ENCODE assay signal across 1 cellular context in the genomic region with DNA sequence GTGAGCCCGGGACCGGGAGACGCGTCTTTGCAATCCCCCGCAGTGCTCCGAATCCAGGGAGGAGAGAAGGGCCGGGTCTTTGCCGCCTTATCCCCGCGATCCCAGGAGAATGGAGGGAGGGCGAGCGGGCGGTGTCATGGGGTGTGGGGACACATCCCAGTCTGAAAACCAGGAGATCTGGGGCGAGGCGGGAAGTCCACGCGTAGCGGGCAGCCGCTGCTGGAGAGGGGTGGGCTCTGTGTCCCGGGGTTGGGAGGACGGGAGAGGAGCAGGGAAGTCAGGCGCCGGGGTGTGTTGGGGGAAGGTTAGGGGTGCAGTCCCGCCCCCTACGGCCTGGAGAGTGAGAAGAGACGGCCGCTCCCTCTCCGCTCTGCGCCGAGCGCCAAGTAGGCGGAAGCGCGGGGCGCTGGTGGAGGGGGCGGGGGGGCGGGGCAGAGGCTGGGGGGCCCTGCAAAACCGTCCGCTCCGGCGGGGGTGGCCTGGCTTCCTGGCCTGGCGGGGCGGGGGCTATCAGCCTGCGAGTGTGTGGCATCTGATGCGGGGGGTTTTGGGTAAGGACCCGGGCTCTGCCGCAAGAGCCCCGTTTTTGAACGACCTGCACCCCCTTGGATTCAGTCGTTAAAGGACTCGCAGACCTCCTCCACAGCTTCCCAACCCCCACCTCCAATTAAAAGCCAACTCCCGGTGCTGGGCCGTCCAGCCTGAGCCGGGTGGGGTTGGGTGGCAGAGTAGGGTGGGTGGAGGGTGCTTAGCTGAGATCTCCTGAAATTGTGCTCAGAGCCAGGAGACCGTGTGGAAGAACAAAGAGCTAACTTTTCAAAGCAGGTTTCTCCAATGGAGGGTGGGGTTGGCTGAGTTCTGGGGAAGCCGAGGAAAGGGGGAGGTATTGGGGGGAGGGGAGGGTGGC.
TF ChIP-seq lines count a peak whose summit lies in the region.

No MANE protein-coding gene starts in this region.

TF ChIP-seq in HepG2, 621 proteins besides CTCF, POLR2A, EP300 and RAD21 (continued from another document and continues in another):
- TF ChIP-seq ZNF770 (CRISPR knock-in tag; IDR thresholded peaks at IDR 0.05) (peak; percentile 37; the same call in 1 of the 2 replicates), RBM22 (optimal IDR thresholded peaks at IDR 0.05; ENCODE audit: low read length) (peak; percentile 53), ZC3H13 (CRISPR knock-in tag; IDR thresholded peaks at IDR 0.05) (no peak), KDM5B (CRISPR knock-in tag; IDR thresholded peaks at IDR 0.05; ENCODE audit: borderline replicate concordance) (peak; percentile 38; the same call in 1 of the 2 replicates), ARNT2 (CRISPR knock-in tag; IDR thresholded peaks at IDR 0.05; ENCODE audit: low read depth) (no peak; the same call in 1 of the 2 replicates), ZBTB21 (CRISPR knock-in tag; IDR thresholded peaks at IDR 0.05) (0 out of 2 replicates have a peak, but pooled peaks have one; percentile 6), KLF11 (CRISPR knock-in tag; IDR thresholded peaks at IDR 0.05) (peak; percentile 2; the same call in 1 of the 2 replicates), HINFP (CRISPR knock-in tag; IDR thresholded peaks at IDR 0.05; ENCODE audit: low read depth) (no peak; the same call in 1 of the 2 replicates), JUNB (CRISPR knock-in tag; IDR thresholded peaks at IDR 0.05; ENCODE audit: borderline replicate concordance) (peak; percentile 51; the same call in 1 of the 2 replicates), IRX3 (CRISPR knock-in tag; IDR thresholded peaks at IDR 0.05; ENCODE audit: borderline replicate concordance, low read depth) (peak; percentile 75; the same call in 1 of the 2 replicates), SETDB1 (CRISPR knock-in tag; IDR thresholded peaks at IDR 0.05; ENCODE audit: borderline replicate concordance) (no peak), KMT2B (CRISPR knock-in tag; IDR thresholded peaks at IDR 0.05) (peak; percentile 15; the same call in 1 of the 2 replicates), ZSCAN21 (CRISPR knock-in tag; IDR thresholded peaks at IDR 0.05; ENCODE audit: borderline replicate concordance) (0 out of 2 replicates have a peak, but pooled peaks have one; percentile 33), FOXM1 (CRISPR knock-in tag; IDR thresholded peaks at IDR 0.05) (no peak), ZEB1 (IDR thresholded peaks at IDR 0.05; ENCODE audit: insufficient replicate concordance, low read depth) (peak; percentile 36), ZSCAN9 (CRISPR knock-in tag; IDR thresholded peaks at IDR 0.05; ENCODE audit: borderline replicate concordance) (peak; percentile 7; the same call in 1 of the 2 replicates), ZNF512 (CRISPR knock-in tag; IDR thresholded peaks at IDR 0.05) (no peak), U2AF2 (IDR thresholded peaks at IDR 0.05; ENCODE audit: low read depth, low read length) (no peak), PTBP1 (IDR thresholded peaks at IDR 0.05; ENCODE audit: low read depth, low read length, poor library complexity, severe bottlenecking) (peak; percentile 26), HDAC6 (IDR thresholded peaks at IDR 0.05; ENCODE audit: low read depth, low read length) (no peak), ZNF879 (CRISPR knock-in tag; IDR thresholded peaks at IDR 0.05) (peak; percentile 56; the same call in 1 of the 2 replicates), PCBP1 (IDR thresholded peaks at IDR 0.05; ENCODE audit: borderline replicate concordance, low read depth, low read length) (peak; percentile 97), ZUFSP (CRISPR knock-in tag; IDR thresholded peaks at IDR 0.05; ENCODE audit: borderline replicate concordance) (no peak), AHR (CRISPR knock-in tag; IDR thresholded peaks at IDR 0.05) (no peak), SOX5 (CRISPR knock-in tag; IDR thresholded peaks at IDR 0.05; ENCODE audit: borderline replicate concordance) (no peak), ZNF576 (CRISPR knock-in tag; IDR thresholded peaks at IDR 0.05) (0 out of 2 replicates have a peak, but pooled peaks have one; percentile 68), SOX6 (IDR thresholded peaks at IDR 0.05) (no peak), SOX6 (CRISPR knock-in tag; IDR thresholded peaks at IDR 0.05) (peak; percentile 42), TSC22D2 (CRISPR knock-in tag; IDR thresholded peaks at IDR 0.05; ENCODE audit: borderline replicate concordance) (0 out of 2 replicates have a peak, but pooled peaks have one; percentile 5), ZNF225 (CRISPR knock-in tag; IDR thresholded peaks at IDR 0.05) (no peak; the same call in 1 of the 2 replicates), TERF1 (CRISPR knock-in tag; IDR thresholded peaks at IDR 0.05) (no peak), MYC (CRISPR knock-in tag; IDR thresholded peaks at IDR 0.05; ENCODE audit: borderline replicate concordance) (peak; percentile 2), ZNF556 (CRISPR knock-in tag; IDR thresholded peaks at IDR 0.05; ENCODE audit: borderline replicate concordance) (0 out of 2 replicates have a peak, but pooled peaks have one; percentile 24), SMAD1 (CRISPR knock-in tag; IDR thresholded peaks at IDR 0.05; ENCODE audit: borderline replicate concordance, low read depth) (no peak), ZNF468 (CRISPR knock-in tag; IDR thresholded peaks at IDR 0.05) (no peak)
- TF ChIP-seq, protein P1, sequence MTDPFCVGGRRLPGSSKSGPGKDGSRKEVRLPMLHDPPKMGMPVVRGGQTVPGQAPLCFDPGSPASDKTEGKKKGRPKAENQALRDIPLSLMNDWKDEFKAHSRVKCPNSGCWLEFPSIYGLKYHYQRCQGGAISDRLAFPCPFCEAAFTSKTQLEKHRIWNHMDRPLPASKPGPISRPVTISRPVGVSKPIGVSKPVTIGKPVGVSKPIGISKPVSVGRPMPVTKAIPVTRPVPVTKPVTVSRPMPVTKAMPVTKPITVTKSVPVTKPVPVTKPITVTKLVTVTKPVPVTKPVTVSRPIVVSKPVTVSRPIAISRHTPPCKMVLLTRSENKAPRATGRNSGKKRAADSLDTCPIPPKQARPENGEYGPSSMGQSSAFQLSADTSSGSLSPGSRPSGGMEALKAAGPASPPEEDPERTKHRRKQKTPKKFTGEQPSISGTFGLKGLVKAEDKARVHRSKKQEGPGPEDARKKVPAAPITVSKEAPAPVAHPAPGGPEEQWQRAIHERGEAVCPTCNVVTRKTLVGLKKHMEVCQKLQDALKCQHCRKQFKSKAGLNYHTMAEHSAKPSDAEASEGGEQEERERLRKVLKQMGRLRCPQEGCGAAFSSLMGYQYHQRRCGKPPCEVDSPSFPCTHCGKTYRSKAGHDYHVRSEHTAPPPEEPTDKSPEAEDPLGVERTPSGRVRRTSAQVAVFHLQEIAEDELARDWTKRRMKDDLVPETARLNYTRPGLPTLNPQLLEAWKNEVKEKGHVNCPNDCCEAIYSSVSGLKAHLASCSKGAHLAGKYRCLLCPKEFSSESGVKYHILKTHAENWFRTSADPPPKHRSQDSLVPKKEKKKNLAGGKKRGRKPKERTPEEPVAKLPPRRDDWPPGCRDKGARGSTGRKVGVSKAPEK (CRISPR knock-in tag; IDR thresholded peaks at IDR 0.05; ENCODE audit: borderline replicate concordance): no peak
- TF ChIP-seq, protein P2, sequence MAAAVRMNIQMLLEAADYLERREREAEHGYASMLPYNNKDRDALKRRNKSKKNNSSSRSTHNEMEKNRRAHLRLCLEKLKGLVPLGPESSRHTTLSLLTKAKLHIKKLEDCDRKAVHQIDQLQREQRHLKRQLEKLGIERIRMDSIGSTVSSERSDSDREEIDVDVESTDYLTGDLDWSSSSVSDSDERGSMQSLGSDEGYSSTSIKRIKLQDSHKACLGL (CRISPR knock-in tag; IDR thresholded peaks at IDR 0.05): peak; percentile 77
- TF ChIP-seq, protein P3, sequence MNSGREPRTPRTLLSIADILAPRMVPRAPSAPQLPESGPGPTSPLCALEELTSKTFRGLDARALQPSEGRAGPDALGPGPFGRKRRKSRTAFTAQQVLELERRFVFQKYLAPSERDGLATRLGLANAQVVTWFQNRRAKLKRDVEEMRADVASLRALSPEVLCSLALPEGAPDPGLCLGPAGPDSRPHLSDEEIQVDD (CRISPR knock-in tag; IDR thresholded peaks at IDR 0.05; ENCODE audit: borderline replicate concordance): peak; percentile 80; the same call in 1 of the 2 replicates
- TF ChIP-seq, protein P4, sequence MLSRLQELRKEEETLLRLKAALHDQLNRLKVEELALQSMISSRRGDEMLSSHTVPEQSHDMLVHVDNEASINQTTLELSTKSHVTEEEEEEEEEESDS (CRISPR knock-in tag; IDR thresholded peaks at IDR 0.05; ENCODE audit: borderline replicate concordance): 0 out of 2 replicates have a peak, but pooled peaks have one; percentile 53
- TF ChIP-seq, protein P5, sequence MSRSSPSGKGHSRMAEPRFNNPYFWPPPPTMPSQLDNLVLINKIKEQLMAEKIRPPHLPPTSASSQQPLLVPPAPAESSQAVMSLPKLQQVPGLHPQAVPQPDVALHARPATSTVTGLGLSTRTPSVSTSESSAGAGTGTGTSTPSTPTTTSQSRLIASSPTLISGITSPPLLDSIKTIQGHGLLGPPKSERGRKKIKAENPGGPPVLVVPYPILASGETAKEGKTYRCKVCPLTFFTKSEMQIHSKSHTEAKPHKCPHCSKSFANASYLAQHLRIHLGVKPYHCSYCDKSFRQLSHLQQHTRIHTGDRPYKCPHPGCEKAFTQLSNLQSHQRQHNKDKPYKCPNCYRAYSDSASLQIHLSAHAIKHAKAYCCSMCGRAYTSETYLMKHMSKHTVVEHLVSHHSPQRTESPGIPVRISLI (CRISPR knock-in tag; IDR thresholded peaks at IDR 0.05; ENCODE audit: borderline replicate concordance): 0 out of 2 replicates have a peak, but pooled peaks have one; percentile 31
- TF ChIP-seq, protein P6, sequence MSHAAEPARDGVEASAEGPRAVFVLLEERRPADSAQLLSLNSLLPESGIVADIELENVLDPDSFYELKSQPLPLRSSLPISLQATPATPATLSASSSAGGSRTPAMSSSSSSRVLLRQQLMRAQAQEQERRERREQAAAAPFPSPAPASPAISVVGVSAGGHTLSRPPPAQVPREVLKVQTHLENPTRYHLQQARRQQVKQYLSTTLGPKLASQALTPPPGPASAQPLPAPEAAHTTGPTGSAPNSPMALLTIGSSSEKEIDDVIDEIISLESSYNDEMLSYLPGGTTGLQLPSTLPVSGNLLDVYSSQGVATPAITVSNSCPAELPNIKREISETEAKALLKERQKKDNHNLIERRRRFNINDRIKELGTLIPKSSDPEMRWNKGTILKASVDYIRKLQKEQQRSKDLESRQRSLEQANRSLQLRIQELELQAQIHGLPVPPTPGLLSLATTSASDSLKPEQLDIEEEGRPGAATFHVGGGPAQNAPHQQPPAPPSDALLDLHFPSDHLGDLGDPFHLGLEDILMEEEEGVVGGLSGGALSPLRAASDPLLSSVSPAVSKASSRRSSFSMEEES (CRISPR knock-in tag; IDR thresholded peaks at IDR 0.05): no peak
